8 cellular contexts compared by ENCODE assay signal in the genomic region with DNA sequence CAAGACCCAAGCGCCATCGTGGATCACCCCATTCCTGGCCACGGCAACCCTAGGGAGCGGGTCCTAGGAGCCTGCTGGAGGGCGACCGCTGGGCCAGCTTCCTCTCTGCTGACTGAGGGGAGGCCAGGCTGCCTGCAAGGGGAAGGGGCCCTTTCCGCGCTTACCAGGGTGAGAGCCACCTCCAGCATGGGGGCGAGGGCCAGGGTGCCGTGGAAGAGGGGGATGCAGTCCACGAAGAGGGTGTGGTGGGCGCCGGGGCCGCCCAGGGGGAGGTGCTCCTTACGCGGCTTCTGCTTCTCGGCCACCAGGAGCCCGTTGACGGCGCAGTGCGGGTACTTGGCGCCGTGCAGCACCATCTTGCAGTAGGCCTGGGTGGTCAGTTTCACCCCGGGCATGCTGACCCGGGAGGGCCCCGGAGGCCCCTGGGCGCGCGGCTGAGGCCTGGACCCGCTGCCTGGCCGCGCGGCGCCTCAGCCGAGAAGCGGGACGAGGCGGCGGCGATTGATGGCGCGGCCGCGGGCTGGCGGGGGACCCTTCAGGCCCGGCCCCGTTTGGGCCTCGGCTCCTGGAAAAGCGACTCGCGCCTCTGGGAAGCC. TPM values are rescaled to one million over a fixed set of nuclear protein-coding genes. Genes with fewer than 3 reads are reported as not detected.
A peak's percentile ranks its signal among the peaks of the same experiment; 100 is the strongest.
DNase-seq lines count a peak whose midpoint lies in the region; ATAC-seq and TF ChIP-seq lines count a peak whose summit lies in the region.

No MANE protein-coding gene starts in this region.

- no peaks in the 10 kb centered on the region for H3F3A ChIP-seq in GM23248 (ENCODE audit: insufficient read depth)

- no peaks in the 10 kb centered on the region for H3K9me2 ChIP-seq in GM23248 (ENCODE audit: insufficient read depth)

- H3K27ac ChIP-seq in GM23248 (peak overlapping the region; percentile 73), rectal smooth muscle tissue (ENCODE audit: low read depth, low read length) (peak overlapping the region; percentile 46)

- ATAC-seq in left cardiac atrium, result peak; percentile 43 to 49

- peak overlapping the region; percentile 83 for H2AFZ ChIP-seq in GM23248

- in situ Hi-C loops in GM23248 (cut with MboI), result no loop called here

- H3K4me3 ChIP-seq in GM12875 (ENCODE audit: low read depth, low read length), result peak overlapping the region; percentile 95
- H3K4me3 ChIP-seq in GM23248, result peak overlapping the region; percentile 80
- H3K4me3 ChIP-seq in LNCaP clone FGC (ENCODE audit: low read depth, low read length), result peak overlapping the region; percentile 72
- peak overlapping the region; percentile 98 for H3K4me3 ChIP-seq in rectal smooth muscle tissue (ENCODE audit: low read length)

- no peaks in the 10 kb centered on the region; the same call in 1 of the 2 replicates for H4K20me1 ChIP-seq in GM23248 (ENCODE audit: insufficient read depth)

- intact Hi-C loops in left cardiac atrium (cut with DNase I), result no loop called here

- no peaks in the 10 kb centered on the region for H3K9me3 ChIP-seq in GM23248 (ENCODE audit: low read depth)

- peak overlapping the region; percentile 93 for H3K9ac ChIP-seq in GM23248
- H3K9ac ChIP-seq in rectal smooth muscle tissue (ENCODE audit: low read length), result peak overlapping the region; percentile 85

- H3K4me2 ChIP-seq in GM23248 (ENCODE audit: unreplicated experiment), result peak overlapping the region; percentile 93

- WGBS in GM23248 (ENCODE audit: low coverage in 1 of 2, low lambda C conversion rate in 2 of 2, missing lambda C conversion rate in 2 of 2), 2 experiments, result 2% methylated on average over 13 to 29 of the region's 51 CpGs

- peaks cover 13% of the 10 kb centered on the region for H3K4me1 ChIP-seq in GM23248 (ENCODE audit: insufficient read depth)
- peaks cover 18% of the 10 kb centered on the region for H3K4me1 ChIP-seq in rectal smooth muscle tissue (ENCODE audit: control insufficient read depth, insufficient read depth, low read length)

- TF ChIP-seq CTCF in GM12875 (IDR thresholded peaks at IDR 0.05; ENCODE audit: borderline replicate concordance, insufficient read depth, low read depth, low read length) (no peak), LNCaP clone FGC (IDR thresholded peaks at IDR 0.05; ENCODE audit: control insufficient read depth, extremely low read depth, insufficient read depth) (no peak)

- H3K79me2 ChIP-seq in GM23248 (ENCODE audit: insufficient read depth), result peaks cover 97% of the 10 kb centered on the region

- DNase-seq in GM23248 (peak; percentile 68), LNCaP clone FGC (ENCODE audit: low read depth) (no peak), activated gamma-delta T cell (lab: John Stamatoyannopoulos, UW) (peak; percentile 36), left cardiac atrium (peak; percentile 45), medulla oblongata (ENCODE audit: extremely low spot score) (no peak), MV-4-11 (lab: John Stamatoyannopoulos, UW) (no peak)

- H3K27me3 ChIP-seq in GM23248 (replicated peaks; ENCODE audit: insufficient read depth), result no peaks in the 10 kb centered on the region
- H3K27me3 ChIP-seq in rectal smooth muscle tissue (ENCODE audit: control insufficient read depth, insufficient read depth, low read length), result no peaks in the 10 kb centered on the region

- H3K36me3 ChIP-seq in GM23248 (ENCODE audit: low read depth) (peaks cover 24% of the 10 kb centered on the region), rectal smooth muscle tissue (ENCODE audit: control insufficient read depth, insufficient read depth, low read length) (peaks cover 19% of the 10 kb centered on the region)

RNA-seq across cellular contexts. Expression of gene EMC8, which starts 0.3 kb away (rescaled TPM):
- total RNA-seq in GM23248 (2014; rRNA removed; shearing (Covaris generic)), result 35.2 and 44.1 TPM in 2 replicates
- polyA plus RNA-seq in GM23248 (2016; fragmentation: Nextera tagmentation; extraction: Ambion mirVana), result 39.4 and 41.7 TPM in 2 replicates
- total RNA-seq in left cardiac atrium, result 10 to 100 TPM; 18.6 to 24.4 TPM

RNA-seq across cellular contexts. Expression of gene COX4I1, which starts 0.5 kb away (rescaled TPM):
- 310 and 390 TPM in 2 replicates for total RNA-seq in GM23248 (2014; rRNA removed; shearing (Covaris generic))
- 564 and 566 TPM in 2 replicates for polyA plus RNA-seq in GM23248 (2016; fragmentation: Nextera tagmentation; extraction: Ambion mirVana)
- 1,000 to 10,000 TPM; 1,590 to 1,597 TPM for total RNA-seq in left cardiac atrium

RNA-seq across cellular contexts. Expression of gene C16orf74, which starts 48.1 kb away (rescaled TPM):
- total RNA-seq in GM23248 (2014; rRNA removed; shearing (Covaris generic)), result 3.8 and 13.2 TPM in 2 replicates
- polyA plus RNA-seq in GM23248 (2016; fragmentation: Nextera tagmentation; extraction: Ambion mirVana), result 6.5 and 7.0 TPM in 2 replicates
- 1 to 10 TPM; 2.3 to 2.6 TPM for total RNA-seq in left cardiac atrium

Comparison
In these comparisons a context has a peak if more than half of its experiments do, and no peak if none do; other contexts are left out.
1. DNase-seq: peak in GM23248 (single experiment), activated gamma-delta T cell (single experiment) and left cardiac atrium (single experiment); none in LNCaP clone FGC (single experiment), medulla oblongata (single experiment) and MV-4-11 (single experiment).
2. Peak in every context shown above with its lines, with median percentiles within 50 percentile points of each other: H3K4me3 ChIP-seq.